Comparison of ENCODE assay signal across 12 cellular contexts in genomic region chr20:18443841-18444240, GRCh38. TPM values are rescaled to one million over a fixed set of nuclear protein-coding genes. Genes with fewer than 3 reads are reported as not detected.
DNase-seq lines count a peak whose midpoint lies in the region; ATAC-seq and TF ChIP-seq lines count a peak whose summit lies in the region.
"Had no signal": no experiment of that assay in that cellular context is flagged by ENCODE, and none has a peak within 500 bp of the region (broad histone marks: within the 10 kb centered on the region; RNA-seq: fewer than 3 reads in every experiment).

No MANE protein-coding gene starts in this region.

- intact Hi-C loops in aorta (cut with DNase I), result no loop called here

- no peak for TF ChIP-seq EP300 in SK-N-SH (IDR thresholded peaks at IDR 0.05; ENCODE audit: borderline replicate concordance in 1 of 2, low read depth in 1 of 2, low read length in 1 of 2)

- H3K4me3 ChIP-seq in SK-N-SH (ENCODE audit: low read depth in 2 of 2, low read length in 1 of 2), result no peak overlapping the region
- H3K4me3 ChIP-seq in aorta (ENCODE audit: low read length in 2 of 2), result no peak overlapping the region
- H3K4me3 ChIP-seq: gastrocnemius medialis, PC-9 had no signal

- CTCF ChIA-PET in SK-N-SH (lab: Yijun Ruan, JAX), result no interaction called here

- peak; percentile 16 for DNase-seq in GM03348 (ENCODE audit: low spot score)
- DNase-seq in NCI-H1092 treated with DMSO at 0.1 percent for 48 hours (lab: John Stamatoyannopoulos, UW), result peak; percentile 12
- DNase-seq in SK-N-SH, result peak; percentile 13
- peak; percentile 12 to 52 for DNase-seq in foreskin keratinocyte
- no peak for DNase-seq in CD1c-positive myeloid dendritic cell (ENCODE audit: extremely low spot score)
- no peak for DNase-seq in SW480 (ENCODE audit: low spot score)
- DNase-seq in aorta, result no peak
- DNase-seq: activated naive CD8-positive, alpha-beta T cell treated with anti-CD3 and anti-CD28 coated beads, Interleukin-2, amount 50 U/mL, for 24 hours; activated T-cell treated with anti-CD3 and anti-CD28 coated beads, Interleukin-2, amount 50 U/mL, for 1 hour; CD4-positive, alpha-beta memory T cell; gastrocnemius medialis; PC-9 had no signal

- ATAC-seq in foreskin keratinocyte, result no peak
- ATAC-seq in aorta (ENCODE audit: low FRiP score), result no peak
- ATAC-seq: activated naive CD8-positive, alpha-beta T cell treated with anti-CD3 and anti-CD28 coated beads, Interleukin-2, amount 50 U/mL, for 24 hours; gastrocnemius medialis had no signal

- TF ChIP-seq CTCF in SK-N-SH (IDR thresholded peaks at IDR 0.05), result no peak
- TF ChIP-seq CTCF in foreskin keratinocyte (conservative IDR thresholded peaks at IDR 0.05), result no peak

- H3K36me3 ChIP-seq in SK-N-SH (replicated peaks in 1 of 2; ENCODE audit: control insufficient read depth in 1 of 2, insufficient read depth in 2 of 2, low read length in 1 of 2) (peaks cover 0 to 7% of the 10 kb centered on the region in 2 experiments), aorta (ENCODE audit: control insufficient read depth in 1 of 2, insufficient read depth in 2 of 2, low read length in 1 of 2) (no peaks in the 10 kb centered on the region)
- H3K36me3 ChIP-seq: gastrocnemius medialis had no signal

- POLR2A ChIA-PET in SK-N-SH (lab: Yijun Ruan, JAX), result no interaction called here

- no peaks in the 10 kb centered on the region for H3K27me3 ChIP-seq in SK-N-SH (ENCODE audit: insufficient read depth)
- H3K27me3 ChIP-seq in foreskin keratinocyte, result no peaks in the 10 kb centered on the region
- H3K27me3 ChIP-seq in aorta (ENCODE audit: control insufficient read depth in 1 of 2, insufficient read depth in 2 of 2, low read length in 1 of 2), result no peaks in the 10 kb centered on the region
- H3K27me3 ChIP-seq: gastrocnemius medialis had no signal

- no peaks in the 10 kb centered on the region for H3F3A ChIP-seq in SK-N-SH (replicated peaks; ENCODE audit: insufficient read depth)

- no peak for TF ChIP-seq RAD21 in SK-N-SH (IDR thresholded peaks at IDR 0.05; ENCODE audit: low read length)

- 67% methylated on average over 4 of the region's 4 CpGs for WGBS in SK-N-SH (ENCODE audit: low lambda C conversion rate)
- WGBS in aorta, 2 donors, result 44 to 46% methylated on average over 4 of the region's 4 CpGs

- H3K4me2 ChIP-seq in SK-N-SH, result no peak overlapping the region
- H3K4me2 ChIP-seq: PC-9 had no signal

- H3K27ac ChIP-seq in SK-N-SH (ENCODE audit: low read depth in 2 of 2, low read length in 1 of 2), result no peak overlapping the region
- H3K27ac ChIP-seq in foreskin keratinocyte, result no peak overlapping the region
- no peak overlapping the region for H3K27ac ChIP-seq in aorta (ENCODE audit: low read depth in 1 of 2, low read length in 2 of 2)
- H3K27ac ChIP-seq: gastrocnemius medialis, PC-9 had no signal

- no peaks in the 10 kb centered on the region for H3K9me2 ChIP-seq in SK-N-SH

- H3K4me1 ChIP-seq in SK-N-SH (ENCODE audit: control insufficient read depth in 1 of 2, insufficient read depth in 2 of 2, low read depth in 1 of 2, low read length in 1 of 2) (peaks cover 4 to 7% of the 10 kb centered on the region in 2 experiments; a peak in 2 of 4 replicates), foreskin keratinocyte (no peaks in the 10 kb centered on the region), aorta (ENCODE audit: control insufficient read depth in 1 of 2, insufficient read depth in 2 of 2, low read length in 2 of 2) (no peaks in the 10 kb centered on the region)
- H3K4me1 ChIP-seq: gastrocnemius medialis had no signal

- H3K79me2 ChIP-seq in SK-N-SH (ENCODE audit: insufficient read depth), result no peaks in the 10 kb centered on the region

- H3K9me3 ChIP-seq in SK-N-SH (no peaks in the 10 kb centered on the region), aorta (ENCODE audit: control insufficient read depth, low read length) (no peaks in the 10 kb centered on the region)
- H3K9me3 ChIP-seq: gastrocnemius medialis had no signal

- no peak overlapping the region for H2AFZ ChIP-seq in SK-N-SH (ENCODE audit: low read depth)
- H2AFZ ChIP-seq: PC-9 had no signal

- H4K20me1 ChIP-seq in SK-N-SH (ENCODE audit: insufficient read depth), result no peaks in the 10 kb centered on the region

- H3K9ac ChIP-seq in SK-N-SH, result no peak overlapping the region

TF ChIP-seq in SK-N-SH, 30 proteins besides CTCF, POLR2A, EP300 and RAD21:
- TF ChIP-seq, protein P1, sequence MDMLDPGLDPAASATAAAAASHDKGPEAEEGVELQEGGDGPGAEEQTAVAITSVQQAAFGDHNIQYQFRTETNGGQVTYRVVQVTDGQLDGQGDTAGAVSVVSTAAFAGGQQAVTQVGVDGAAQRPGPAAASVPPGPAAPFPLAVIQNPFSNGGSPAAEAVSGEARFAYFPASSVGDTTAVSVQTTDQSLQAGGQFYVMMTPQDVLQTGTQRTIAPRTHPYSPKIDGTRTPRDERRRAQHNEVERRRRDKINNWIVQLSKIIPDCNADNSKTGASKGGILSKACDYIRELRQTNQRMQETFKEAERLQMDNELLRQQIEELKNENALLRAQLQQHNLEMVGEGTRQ (IDR thresholded peaks at IDR 0.05; ENCODE audit: borderline replicate concordance, low read depth, low read length), result no peak
- TF ChIP-seq NFIC (IDR thresholded peaks at IDR 0.05; ENCODE audit: borderline replicate concordance), result peak; percentile 31; the same call in 1 of the 2 replicates
- no peak for TF ChIP-seq TEAD4 (IDR thresholded peaks at IDR 0.05; ENCODE audit: borderline replicate concordance, insufficient read depth)
- no peak for TF ChIP-seq YY1 (IDR thresholded peaks at IDR 0.05; ENCODE audit: low read depth)
- no peak for TF ChIP-seq NRF1 (IDR thresholded peaks at IDR 0.05; ENCODE audit: low read depth, low read length)
- TF ChIP-seq POLR2AphosphoS5 (IDR thresholded peaks at IDR 0.05; ENCODE audit: low read depth, low read length), result no peak
- TF ChIP-seq ZBTB33 (IDR thresholded peaks at IDR 0.05; ENCODE audit: borderline replicate concordance, low read depth), result no peak
- TF ChIP-seq TAF1 (IDR thresholded peaks at IDR 0.05; ENCODE audit: borderline replicate concordance, low read depth, low read length), result no peak
- TF ChIP-seq, protein P2, sequence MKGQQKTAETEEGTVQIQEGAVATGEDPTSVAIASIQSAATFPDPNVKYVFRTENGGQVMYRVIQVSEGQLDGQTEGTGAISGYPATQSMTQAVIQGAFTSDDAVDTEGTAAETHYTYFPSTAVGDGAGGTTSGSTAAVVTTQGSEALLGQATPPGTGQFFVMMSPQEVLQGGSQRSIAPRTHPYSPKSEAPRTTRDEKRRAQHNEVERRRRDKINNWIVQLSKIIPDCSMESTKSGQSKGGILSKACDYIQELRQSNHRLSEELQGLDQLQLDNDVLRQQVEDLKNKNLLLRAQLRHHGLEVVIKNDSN (IDR thresholded peaks at IDR 0.05; ENCODE audit: borderline replicate concordance, low read depth), result no peak

RNA-seq across cellular contexts. Expression of gene DZANK1, which starts 23.0 kb away (rescaled TPM):
- polyA plus RNA-seq in SK-N-SH (2012; rRNA removed) (3.3 and 4.6 TPM in 2 replicates), foreskin keratinocyte (1.2 and 1.4 TPM in 2 replicates), aorta (1 to 10 TPM in 1 of 2 donors, under 1 TPM in 1; 0.75 to 3.6 TPM)
- 2.3 TPM in 2 replicates for polyA plus RNA-seq in SK-N-SH (2012; cell fraction: cytosol; rRNA removed)
- polyA plus RNA-seq in SK-N-SH (2012; cell fraction: nucleus; rRNA removed), result 8.7 and 15.1 TPM in 2 replicates
- total RNA-seq in foreskin keratinocyte (1.8 and 2.0 TPM in 2 replicates), aorta (1 to 10 TPM; 2.3 to 2.5 TPM)

RNA-seq across cellular contexts. Expression of gene POLR3F, which starts 23.3 kb away (rescaled TPM):
- polyA plus RNA-seq in SK-N-SH (2012; rRNA removed), result 4.8 and 6.3 TPM in 2 replicates
- polyA plus RNA-seq in SK-N-SH (2012; cell fraction: cytosol; rRNA removed), result 6.9 and 8.7 TPM in 2 replicates
- polyA plus RNA-seq in SK-N-SH (2012; cell fraction: nucleus; rRNA removed), result 3.8 and 8.1 TPM in 2 replicates
- 12.4 and 13.1 TPM in 2 replicates for total RNA-seq in foreskin keratinocyte
- polyA plus RNA-seq in foreskin keratinocyte, result 7.0 and 8.9 TPM in 2 replicates
- 1 to 10 TPM; 7.3 to 8.2 TPM for total RNA-seq in aorta
- 10 to 100 TPM in 1 of 2 donors, 1 to 10 TPM in 1; 5.6 to 20.4 TPM for polyA plus RNA-seq in aorta

RNA-seq across cellular contexts. Expression of gene RBBP9, which starts 53.2 kb away (rescaled TPM):
- polyA plus RNA-seq in SK-N-SH (2012; rRNA removed) (7.5 and 10.1 TPM in 2 replicates), foreskin keratinocyte (7.4 and 8.9 TPM in 2 replicates), aorta (1 to 10 TPM; 8.4 to 9.2 TPM)
- polyA plus RNA-seq in SK-N-SH (2012; cell fraction: cytosol; rRNA removed), result 9.5 and 12.0 TPM in 2 replicates
- polyA plus RNA-seq in SK-N-SH (2012; cell fraction: nucleus; rRNA removed), result 2.8 and 9.1 TPM in 2 replicates
- total RNA-seq in foreskin keratinocyte (19.8 and 21.4 TPM in 2 replicates), aorta (10 to 100 TPM; 13.6 to 17.7 TPM)

Comparison
In these comparisons a context has a peak if more than half of its experiments do, and no peak if none do; other contexts are left out.
1. DNase-seq: peak in GM03348 (single experiment), NCI-H1092 treated with DMSO at 0.1 percent for 48 hours (single experiment), SK-N-SH (single experiment) and foreskin keratinocyte (2 of 2); none in CD1c-positive myeloid dendritic cell (single experiment), SW480 (single experiment) and aorta (0 of 2).